ENCODE assay signal across 8 cellular contexts in the genomic region with DNA sequence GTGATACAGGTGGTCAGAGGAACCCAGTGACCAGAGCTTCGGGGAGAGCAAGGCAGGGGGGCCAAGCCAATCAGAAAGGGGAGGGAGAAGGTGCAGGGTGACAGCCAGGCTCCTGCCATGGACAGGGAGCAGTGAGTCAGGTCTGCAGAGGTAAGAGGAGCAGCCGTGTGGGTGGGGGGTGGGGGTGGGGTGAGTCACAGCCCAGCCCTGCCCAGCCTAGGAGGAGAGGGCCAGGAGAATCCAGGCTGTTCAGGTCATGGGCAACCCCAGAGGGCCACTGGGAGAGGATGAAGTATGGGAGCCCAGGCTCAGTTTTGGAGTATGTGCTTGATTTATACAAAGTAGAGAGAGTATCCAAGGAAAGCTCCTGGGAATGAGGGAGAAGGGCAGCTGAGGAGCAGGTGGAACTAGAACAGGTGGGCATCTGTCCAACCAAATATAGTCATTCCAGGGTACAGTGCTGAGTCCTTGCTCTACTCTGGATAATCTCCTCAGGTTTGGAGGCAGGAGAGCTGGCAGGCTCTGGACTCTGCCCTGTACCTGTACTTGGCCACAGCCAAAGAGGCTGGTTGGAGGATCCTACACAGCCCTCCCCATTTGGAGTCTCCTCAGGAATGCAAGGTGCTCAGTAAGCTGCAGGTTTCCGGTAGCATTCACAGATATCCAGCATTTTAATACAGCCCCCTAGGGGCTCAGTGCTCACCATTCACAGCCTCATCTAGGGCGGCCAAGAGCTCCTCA. TPM values are rescaled to one million over a fixed set of nuclear protein-coding genes. Genes with fewer than 3 reads are reported as not detected.
A peak's percentile ranks its signal among the peaks of the same experiment; 100 is the strongest.
DNase-seq lines count a peak whose midpoint lies in the region; ATAC-seq and TF ChIP-seq lines count a peak whose summit lies in the region.

No MANE protein-coding gene starts in this region.

- peak overlapping the region; percentile 22; the same call in 1 of the 2 replicates for H3K9ac ChIP-seq in ES-I3 (ENCODE audit: low read depth, low read length)

- no peaks in the 10 kb centered on the region for H3K9me3 Mint-ChIP-seq in endothelial cell (ENCODE audit: unreplicated experiment)

- peak; percentile 67 for ATAC-seq in RWPE2 (ENCODE audit: low read depth)
- no peak for ATAC-seq in GM19467 (IDR thresholded peaks at IDR 0.05; ENCODE audit: unreplicated experiment)

- H2AFZ ChIP-seq in osteoblast (ENCODE audit: low read length): no peak overlapping the region

- H3K36me3 ChIP-seq in ES-I3 (ENCODE audit: insufficient read depth, low read length) (no peaks in the 10 kb centered on the region), RWPE2 (ENCODE audit: low read depth) (peaks cover 33% of the 10 kb centered on the region), osteoblast (ENCODE audit: insufficient read depth, low read length) (peaks cover 18% of the 10 kb centered on the region)

- DNase-seq in RWPE2 (ENCODE audit: low spot score): no peak
- DNase-seq in endothelial cell (ENCODE audit: low spot score): no peak
- DNase-seq in osteoblast (ENCODE audit: insufficient read length, low spot score, missing footprints): peak; percentile 86
- no peak for DNase-seq in COLO829 (ENCODE audit: low spot score)
- no peak for DNase-seq in central memory CD4-positive, alpha-beta T cell
- no peak for DNase-seq in effector CD8-positive, alpha-beta T cell (lab: John Stamatoyannopoulos, UW)

- peaks cover 8% of the 10 kb centered on the region for H3K27me3 Mint-ChIP-seq in endothelial cell (ENCODE audit: unreplicated experiment)

- H3K4me2 ChIP-seq in osteoblast (ENCODE audit: insufficient read depth, low read length): peak overlapping the region; percentile 96

- H3K9me3 ChIP-seq in ES-I3 (ENCODE audit: control insufficient read depth, insufficient read depth, low read length): no peaks in the 10 kb centered on the region
- H3K9me3 ChIP-seq in RWPE2 (ENCODE audit: severe bottlenecking): no peaks in the 10 kb centered on the region
- H3K9me3 ChIP-seq in osteoblast (ENCODE audit: low read depth, low read length): no peaks in the 10 kb centered on the region

- H4K20me1 ChIP-seq in osteoblast (ENCODE audit: insufficient read depth, low read length): peaks cover 4% of the 10 kb centered on the region

- peaks cover 52% of the 10 kb centered on the region for H3K79me2 ChIP-seq in osteoblast (ENCODE audit: insufficient read depth, low read length)

- H3K4me3 Mint-ChIP-seq in endothelial cell (ENCODE audit: unreplicated experiment): peak overlapping the region; percentile 95

- no peaks in the 10 kb centered on the region for H3K27me3 ChIP-seq in RWPE2 (ENCODE audit: insufficient read depth, poor library complexity, severe bottlenecking)
- H3K27me3 ChIP-seq in osteoblast (ENCODE audit: insufficient read depth, low read length): no peaks in the 10 kb centered on the region

- no peak for TF ChIP-seq CTCF in RWPE2 (IDR thresholded peaks at IDR 0.05; ENCODE audit: poor library complexity, severe bottlenecking)
- no peak for TF ChIP-seq CTCF in endothelial cell (IDR thresholded peaks at IDR 0.05; ENCODE audit: unreplicated experiment)
- TF ChIP-seq CTCF in osteoblast (IDR thresholded peaks at IDR 0.05; ENCODE audit: extremely low read depth, low read depth, low read length): no peak

- H3K4me1 ChIP-seq in ES-I3 (ENCODE audit: insufficient read depth, low read length): peaks cover 17% of the 10 kb centered on the region
- peaks cover 45% of the 10 kb centered on the region for H3K4me1 ChIP-seq in RWPE2 (ENCODE audit: insufficient read depth, poor library complexity, severe bottlenecking)
- peaks cover 42% of the 10 kb centered on the region for H3K4me1 ChIP-seq in osteoblast (ENCODE audit: insufficient read depth, low read length)

- no peak overlapping the region for H3K27ac Mint-ChIP-seq in endothelial cell (ENCODE audit: unreplicated experiment)

- peak overlapping the region; percentile 46 for H3K27ac ChIP-seq in RWPE2 (ENCODE audit: poor library complexity, severe bottlenecking)
- peak overlapping the region; percentile 65 for H3K27ac ChIP-seq in osteoblast (ENCODE audit: low read depth, low read length)

- peaks cover 55% of the 10 kb centered on the region for H3K4me1 Mint-ChIP-seq in endothelial cell (ENCODE audit: unreplicated experiment)

- peaks cover 19% of the 10 kb centered on the region for H3K36me3 Mint-ChIP-seq in endothelial cell (ENCODE audit: low read depth, unreplicated experiment)

- peak overlapping the region; percentile 46 for H3K4me3 ChIP-seq in RWPE2 (ENCODE audit: severe bottlenecking)
- peak overlapping the region; percentile 85 for H3K4me3 ChIP-seq in osteoblast (ENCODE audit: insufficient read depth, low read length)

RNA-seq across cellular contexts. Expression of a gene that starts 1.6 kb away (rescaled TPM):
- total RNA-seq in endothelial cell (ENCODE audit: unreplicated experiment) (22.6 TPM), osteoblast (1.8 and 2.5 TPM in 2 replicates)

RNA-seq across cellular contexts. Expression of a gene that starts 15.1 kb away (rescaled TPM):
- total RNA-seq in endothelial cell (ENCODE audit: unreplicated experiment) (0.23 TPM), osteoblast (not detected in 2 replicates)

RNA-seq across cellular contexts. Expression of a gene that starts 42.0 kb away (rescaled TPM):
- total RNA-seq in endothelial cell (ENCODE audit: unreplicated experiment) (86.2 TPM), osteoblast (58.3 and 65.9 TPM in 2 replicates)

RNA-seq across cellular contexts. Expression of a gene that starts 56.8 kb away (rescaled TPM):
- total RNA-seq in endothelial cell (ENCODE audit: unreplicated experiment) (138 TPM), osteoblast (81.1 and 87.8 TPM in 2 replicates)
